ENCODE assay signal across 8 cellular contexts in genomic region chr14:22570132-22570949, GRCh38. TPM values are rescaled to one million over a fixed set of nuclear protein-coding genes. Genes with fewer than 3 reads are reported as not detected.
DNase-seq lines count a peak whose midpoint lies in the region; TF ChIP-seq lines count a peak whose summit lies in the region.

No MANE protein-coding gene starts in this region.

- peak overlapping the region; percentile 85 for H3K4me3 Mint-ChIP-seq in activated T-helper 1 cell treated with anti-CD3 and anti-CD28 coated beads, Interleukin-12 subunit alpha, Interleukin-12 subunit beta, Interleukin-2, Interleukin-4 antibody, amounts not matched to agents 30 ng/mL and 10 ng/mL and 1 ng/mL, durations not matched to agents 14 hours and 24 hours and 36 hours
- no peak overlapping the region for H3K4me3 Mint-ChIP-seq in neural progenitor cell

- peaks cover 11% of the 10 kb centered on the region for H3K4me1 ChIP-seq in neural progenitor cell
- peaks cover 5 to 32% (median 11%) of the 10 kb centered on the region in 4 donors for H3K4me1 ChIP-seq in transverse colon

- H3K27ac ChIP-seq in neural progenitor cell: peak overlapping the region; percentile 61
- H3K27ac ChIP-seq in transverse colon: peak overlapping the region; percentile 58 to 63 (median 58)

- H3K27me3 Mint-ChIP-seq in activated T-helper 1 cell treated with anti-CD3 and anti-CD28 coated beads, Interleukin-12 subunit alpha, Interleukin-12 subunit beta, Interleukin-2, Interleukin-4 antibody, amounts not matched to agents 30 ng/mL and 10 ng/mL and 1 ng/mL, durations not matched to agents 14 hours and 24 hours and 36 hours (ENCODE audit: insufficient read depth): no peaks in the 10 kb centered on the region
- H3K27me3 Mint-ChIP-seq in neural progenitor cell (ENCODE audit: insufficient read depth, low read depth): no peaks in the 10 kb centered on the region

- peaks cover 71% of the 10 kb centered on the region for H3K4me1 Mint-ChIP-seq in activated T-helper 1 cell treated with anti-CD3 and anti-CD28 coated beads, Interleukin-12 subunit alpha, Interleukin-12 subunit beta, Interleukin-2, Interleukin-4 antibody, amounts not matched to agents 30 ng/mL and 10 ng/mL and 1 ng/mL, durations not matched to agents 14 hours and 24 hours and 36 hours (ENCODE audit: low read depth)
- peaks cover 24% of the 10 kb centered on the region for H3K4me1 Mint-ChIP-seq in neural progenitor cell

- H4K20me1 ChIP-seq in neural progenitor cell (ENCODE audit: low read depth): no peaks in the 10 kb centered on the region

- peak overlapping the region; percentile 90 for H3K27ac Mint-ChIP-seq in activated T-helper 1 cell treated with anti-CD3 and anti-CD28 coated beads, Interleukin-12 subunit alpha, Interleukin-12 subunit beta, Interleukin-2, Interleukin-4 antibody, amounts not matched to agents 30 ng/mL and 10 ng/mL and 1 ng/mL, durations not matched to agents 14 hours and 24 hours and 36 hours
- H3K27ac Mint-ChIP-seq in neural progenitor cell: peak overlapping the region; percentile 22

- H3K36me3 Mint-ChIP-seq in activated T-helper 1 cell treated with anti-CD3 and anti-CD28 coated beads, Interleukin-12 subunit alpha, Interleukin-12 subunit beta, Interleukin-2, Interleukin-4 antibody, amounts not matched to agents 30 ng/mL and 10 ng/mL and 1 ng/mL, durations not matched to agents 14 hours and 24 hours and 36 hours (ENCODE audit: low read depth): peaks cover 44% of the 10 kb centered on the region
- H3K36me3 Mint-ChIP-seq in neural progenitor cell: peaks cover 21% of the 10 kb centered on the region

- WGBS in transverse colon (ENCODE audit: low coverage in 1 of 2), 2 donors: 15 to 20% methylated on average over 7 to 8 of the region's 8 CpGs

- H3K27me3 ChIP-seq in neural progenitor cell (no peaks in the 10 kb centered on the region), transverse colon (no peaks in the 10 kb centered on the region)

- no peak overlapping the region for H3K4me3 ChIP-seq in LNCaP clone FGC (ENCODE audit: low read depth, low read length)
- H3K4me3 ChIP-seq in fibroblast of the aortic adventitia (ENCODE audit: low read depth, low read length): no peak overlapping the region
- no peak overlapping the region for H3K4me3 ChIP-seq in neural progenitor cell
- H3K4me3 ChIP-seq in transverse colon: no peak overlapping the region

- TF ChIP-seq CTCF in LNCaP clone FGC (IDR thresholded peaks at IDR 0.05; ENCODE audit: control insufficient read depth, extremely low read depth, insufficient read depth): peak; percentile 74
- peak; percentile 64 for TF ChIP-seq CTCF in fibroblast of the aortic adventitia (IDR thresholded peaks at IDR 0.05; ENCODE audit: insufficient read depth, low read length)
- peak; percentile 96 for TF ChIP-seq CTCF in neural progenitor cell (IDR thresholded peaks at IDR 0.05)
- TF ChIP-seq CTCF in transverse colon (IDR thresholded peaks at IDR 0.05): peak; percentile 74 to 97 (median 88)

- no peak overlapping the region for H3K9ac ChIP-seq in neural progenitor cell

- H3K36me3 ChIP-seq in neural progenitor cell: peaks cover 7% of the 10 kb centered on the region
- peaks cover 0 to 30% (median 4%) of the 10 kb centered on the region in 4 donors for H3K36me3 ChIP-seq in transverse colon

- in situ Hi-C loops in transverse colon (cut with MboI; ENCODE audit: low pct_ligation_motif_present in 1 of 4, low pct_unique_long_range_greater_than_20kb in 1 of 4, low sequenced_read_pairs in 3 of 4): loop anchor here in 2 of 4 donors (5.0 to 25.0 kb wide), 3 partner anchors 77 to 292 kb away; partner anchors contain the start of gene LRP10 (in 2 of the 2)

- H3K9me3 ChIP-seq in neural progenitor cell (ENCODE audit: low read depth): no peaks in the 10 kb centered on the region
- H3K9me3 ChIP-seq in transverse colon: no peaks in the 10 kb centered on the region

- no peak for TF ChIP-seq EP300 in transverse colon (IDR thresholded peaks at IDR 0.05; ENCODE audit: low read depth)

- peak overlapping the region; percentile 34 for H3K4me2 ChIP-seq in neural progenitor cell

- DNase-seq in GM03348 (ENCODE audit: low spot score) (peak; percentile 75), HCEC 1CT (peak; percentile 70), LNCaP clone FGC (ENCODE audit: low read depth) (no peak), RPMI7951 (ENCODE audit: low read depth) (peak; percentile 76), fibroblast of the aortic adventitia (ENCODE audit: low read depth) (peak; percentile 89), neural progenitor cell (ENCODE audit: low spot score) (peak; percentile 92), transverse colon (peak; percentile 81)
- peak; percentile 86 for DNase-seq in activated T-helper 1 cell treated with anti-CD3 and anti-CD28 coated beads, Interleukin-12 subunit alpha, Interleukin-12 subunit beta, Interleukin-2, Interleukin-4 antibody, amounts not matched to agents 30 ng/mL and 10 ng/mL and 1 ng/mL, durations not matched to agents 14 hours and 24 hours and 36 hours (ENCODE audit: low spot score)

- H3K9me3 Mint-ChIP-seq in activated T-helper 1 cell treated with anti-CD3 and anti-CD28 coated beads, Interleukin-12 subunit alpha, Interleukin-12 subunit beta, Interleukin-2, Interleukin-4 antibody, amounts not matched to agents 30 ng/mL and 10 ng/mL and 1 ng/mL, durations not matched to agents 14 hours and 24 hours and 36 hours: no peaks in the 10 kb centered on the region
- H3K9me3 Mint-ChIP-seq in neural progenitor cell: no peaks in the 10 kb centered on the region

- intact Hi-C loops in activated T-helper 1 cell treated with anti-CD3 and anti-CD28 coated beads, Interleukin-12 subunit alpha, Interleukin-12 subunit beta, Interleukin-2, Interleukin-4 antibody, amounts not matched to agents 30 ng/mL and 10 ng/mL and 1 ng/mL, durations not matched to agents 14 hours and 24 hours and 36 hours (cut with micrococcal nuclease): loop anchor here (1.0 to 5.0 kb wide), 15 partner anchors 9 to 652 kb away; partner anchors contain the start of genes ABHD4, CDH24, DAD1 and OXA1L
- intact Hi-C loops in transverse colon (cut with DNase I; ENCODE audit: low total_unique reads): no loop called here

- H3K79me2 ChIP-seq in neural progenitor cell (ENCODE audit: low read depth): peaks cover 38% of the 10 kb centered on the region

- H3F3A ChIP-seq in neural progenitor cell (ENCODE audit: low read depth): peaks cover 10% of the 10 kb centered on the region

- no peak for TF ChIP-seq POLR2A in transverse colon (IDR thresholded peaks at IDR 0.05)

- H2AFZ ChIP-seq in neural progenitor cell (replicated peaks): peak overlapping the region; percentile 53

RNA-seq across cellular contexts. Expression of gene DAD1, which starts 18.7 kb away (rescaled TPM):
- total RNA-seq in RPMI7951 (2014; rRNA removed; shearing (Covaris generic)): 486 and 521 TPM in 2 replicates
- total RNA-seq in activated T-helper 1 cell treated with anti-CD3 and anti-CD28 coated beads, Interleukin-12 subunit alpha, Interleukin-12 subunit beta, Interleukin-2, Interleukin-4 antibody, amounts not matched to agents 30 ng/mL and 10 ng/mL and 1 ng/mL, durations not matched to agents 14 hours and 24 hours and 36 hours: 228 and 229 TPM in 2 replicates
- 81.2 and 564 TPM in 2 replicates for total RNA-seq in fibroblast of the aortic adventitia (ENCODE audit: low replicate concordance)
- total RNA-seq in neural progenitor cell (ENCODE audit: low replicate concordance): 166 and 185 TPM in 2 replicates
- total RNA-seq in transverse colon: 100 to 1,000 TPM in 3 of 4 donors, 10 to 100 TPM in 1; 31.4 to 154 (median 141) TPM

RNA-seq across cellular contexts. Expression of gene ABHD4, which starts 27.8 kb away (rescaled TPM):
- total RNA-seq in RPMI7951 (2014; rRNA removed; shearing (Covaris generic)): 15.5 and 16.1 TPM in 2 replicates
- total RNA-seq in activated T-helper 1 cell treated with anti-CD3 and anti-CD28 coated beads, Interleukin-12 subunit alpha, Interleukin-12 subunit beta, Interleukin-2, Interleukin-4 antibody, amounts not matched to agents 30 ng/mL and 10 ng/mL and 1 ng/mL, durations not matched to agents 14 hours and 24 hours and 36 hours: 13.2 and 13.6 TPM in 2 replicates
- total RNA-seq in fibroblast of the aortic adventitia (ENCODE audit: low replicate concordance): 24.3 and 48.6 TPM in 2 replicates
- total RNA-seq in neural progenitor cell (ENCODE audit: low replicate concordance): 9.3 and 13.3 TPM in 2 replicates
- 10 to 100 TPM; 17.5 to 41.1 (median 23.1) TPM for total RNA-seq in transverse colon
